ENCODE assay signal across 1 cellular context in the genomic region with DNA sequence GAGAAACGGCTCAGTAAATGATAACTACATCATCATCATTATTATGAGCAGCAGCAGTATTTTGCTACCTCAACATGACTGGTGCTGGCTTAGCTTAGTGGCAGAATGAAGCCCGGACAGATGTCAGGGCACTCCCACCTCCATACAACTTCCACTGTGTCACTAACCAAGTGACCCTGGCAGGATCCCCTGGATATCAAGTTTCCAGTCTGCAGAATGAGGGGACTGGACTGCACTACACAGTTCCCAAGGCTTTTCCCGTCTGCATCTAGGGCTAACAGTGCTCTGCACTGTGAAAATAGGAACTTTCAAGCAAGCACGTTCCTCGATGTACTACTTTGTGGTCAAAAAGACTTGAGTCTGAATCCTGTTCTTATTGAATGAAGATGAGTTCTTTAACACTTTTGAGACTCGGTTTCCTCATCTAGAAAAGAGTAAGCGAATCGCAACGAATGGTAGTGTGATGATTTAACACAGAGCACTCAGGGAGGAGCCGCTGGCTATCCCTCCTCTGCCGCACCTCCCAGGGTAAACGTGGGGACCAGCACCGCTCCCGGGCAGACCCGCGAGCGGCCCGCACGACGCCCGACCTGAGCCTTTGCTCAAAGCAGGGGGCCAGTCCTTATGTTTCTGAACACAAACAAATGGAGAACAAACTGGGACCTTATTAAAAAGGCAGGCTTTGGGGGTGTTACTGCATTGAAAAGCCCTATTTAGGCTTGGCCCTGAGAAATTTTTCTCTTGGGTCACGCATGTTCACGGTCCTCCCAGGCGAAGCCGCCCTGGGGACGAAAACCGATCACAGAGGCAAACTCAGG.
TF ChIP-seq lines count a peak whose summit lies in the region.

No MANE protein-coding gene starts in this region.

TF ChIP-seq in K562, 482 proteins besides CTCF, POLR2A, EP300 and RAD21 (continued from another document and continues in another):
- TF ChIP-seq ARID3A (IDR thresholded peaks at IDR 0.05; ENCODE audit: borderline replicate concordance, low read depth, low read length) = no peak
- no peak for TF ChIP-seq ZNF232 (CRISPR knock-in tag; IDR thresholded peaks at IDR 0.05)
- no peak for TF ChIP-seq ZBTB7A (IDR thresholded peaks at IDR 0.05; ENCODE audit: borderline replicate concordance, control insufficient read depth, low read depth, low read length)
- TF ChIP-seq SIN3A (IDR thresholded peaks at IDR 0.05; ENCODE audit: borderline replicate concordance in 2 of 2, control insufficient read depth in 1 of 2, low read depth in 2 of 2, low read length in 2 of 2) = no peak
- TF ChIP-seq, protein P1, sequence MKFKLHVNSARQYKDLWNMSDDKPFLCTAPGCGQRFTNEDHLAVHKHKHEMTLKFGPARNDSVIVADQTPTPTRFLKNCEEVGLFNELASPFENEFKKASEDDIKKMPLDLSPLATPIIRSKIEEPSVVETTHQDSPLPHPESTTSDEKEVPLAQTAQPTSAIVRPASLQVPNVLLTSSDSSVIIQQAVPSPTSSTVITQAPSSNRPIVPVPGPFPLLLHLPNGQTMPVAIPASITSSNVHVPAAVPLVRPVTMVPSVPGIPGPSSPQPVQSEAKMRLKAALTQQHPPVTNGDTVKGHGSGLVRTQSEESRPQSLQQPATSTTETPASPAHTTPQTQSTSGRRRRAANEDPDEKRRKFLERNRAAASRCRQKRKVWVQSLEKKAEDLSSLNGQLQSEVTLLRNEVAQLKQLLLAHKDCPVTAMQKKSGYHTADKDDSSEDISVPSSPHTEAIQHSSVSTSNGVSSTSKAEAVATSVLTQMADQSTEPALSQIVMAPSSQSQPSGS (CRISPR knock-in tag; IDR thresholded peaks at IDR 0.05) = no peak
- no peak for TF ChIP-seq ERF (CRISPR knock-in tag; IDR thresholded peaks at IDR 0.05)
- no peak for TF ChIP-seq ATF1 (CRISPR knock-in tag; IDR thresholded peaks at IDR 0.05)
- no peak for TF ChIP-seq ATF1 (tag; IDR thresholded peaks at IDR 0.05)
- peak; percentile 98 for TF ChIP-seq CBX2 (IDR thresholded peaks at IDR 0.05; ENCODE audit: insufficient read depth, low read length, poor library complexity, severe bottlenecking)
- TF ChIP-seq ZBTB34 (CRISPR knock-in tag; IDR thresholded peaks at IDR 0.05) = no peak
- 0 out of 2 replicates have a peak, but pooled peaks have one; percentile 8 for TF ChIP-seq ETV1 (tag; conservative IDR thresholded peaks at IDR 0.05; ENCODE audit: low read depth)
- TF ChIP-seq NR1H2 (CRISPR knock-in tag; IDR thresholded peaks at IDR 0.05) = no peak
- TF ChIP-seq, protein P2, sequence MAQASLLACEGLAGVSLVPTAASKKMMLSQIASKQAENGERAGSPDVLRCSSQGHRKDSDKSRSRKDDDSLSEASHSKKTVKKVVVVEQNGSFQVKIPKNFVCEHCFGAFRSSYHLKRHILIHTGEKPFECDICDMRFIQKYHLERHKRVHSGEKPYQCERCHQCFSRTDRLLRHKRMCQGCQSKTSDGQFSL (CRISPR knock-in tag; IDR thresholded peaks at IDR 0.05) = no peak
- TF ChIP-seq, protein P2 (tag; IDR thresholded peaks at IDR 0.05) = peak in 1 of 2 experiments; percentile 63; a peak in 1 of 4 replicates
- no peak for TF ChIP-seq ARNT (IDR thresholded peaks at IDR 0.05)
- no peak for TF ChIP-seq ZBTB8A (IDR thresholded peaks at IDR 0.05; ENCODE audit: partially characterized antibody)
- TF ChIP-seq ELK1 (CRISPR knock-in tag; IDR thresholded peaks at IDR 0.05) = no peak
- TF ChIP-seq ZC3H11A (IDR thresholded peaks at IDR 0.05; ENCODE audit: low read depth, low read length) = no peak
- TF ChIP-seq ZNF507 (tag; conservative IDR thresholded peaks at IDR 0.05) = no peak
- TF ChIP-seq SP1 (CRISPR knock-in tag; IDR thresholded peaks at IDR 0.05) = peak; percentile 55; the same call in 1 of the 2 replicates
- TF ChIP-seq NR3C1 (CRISPR knock-in tag; IDR thresholded peaks at IDR 0.05) = no peak
- TF ChIP-seq SREBF2 (CRISPR knock-in tag; IDR thresholded peaks at IDR 0.05) = no peak
- no peak for TF ChIP-seq RBM14 (IDR thresholded peaks at IDR 0.05; ENCODE audit: borderline replicate concordance, insufficient read depth, low read depth, low read length)
- no peak; the same call in 1 of the 2 replicates for TF ChIP-seq HIVEP1 (CRISPR knock-in tag; IDR thresholded peaks at IDR 0.05)
- TF ChIP-seq BCL6 (CRISPR knock-in tag; IDR thresholded peaks at IDR 0.05) = no peak
- TF ChIP-seq, protein P3, sequence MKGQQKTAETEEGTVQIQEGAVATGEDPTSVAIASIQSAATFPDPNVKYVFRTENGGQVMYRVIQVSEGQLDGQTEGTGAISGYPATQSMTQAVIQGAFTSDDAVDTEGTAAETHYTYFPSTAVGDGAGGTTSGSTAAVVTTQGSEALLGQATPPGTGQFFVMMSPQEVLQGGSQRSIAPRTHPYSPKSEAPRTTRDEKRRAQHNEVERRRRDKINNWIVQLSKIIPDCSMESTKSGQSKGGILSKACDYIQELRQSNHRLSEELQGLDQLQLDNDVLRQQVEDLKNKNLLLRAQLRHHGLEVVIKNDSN (CRISPR knock-in tag; IDR thresholded peaks at IDR 0.05) = no peak
- no peak for TF ChIP-seq RBM39 (optimal IDR thresholded peaks at IDR 0.05; ENCODE audit: low read depth, low read length)
- TF ChIP-seq SOX6 (IDR thresholded peaks at IDR 0.05) = no peak
- TF ChIP-seq, protein P4, sequence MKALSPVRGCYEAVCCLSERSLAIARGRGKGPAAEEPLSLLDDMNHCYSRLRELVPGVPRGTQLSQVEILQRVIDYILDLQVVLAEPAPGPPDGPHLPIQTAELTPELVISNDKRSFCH (CRISPR knock-in tag; IDR thresholded peaks at IDR 0.05) = no peak; the same call in 1 of the 2 replicates
- TF ChIP-seq, protein P4 (tag; IDR thresholded peaks at IDR 0.05) = no peak
- no peak for TF ChIP-seq PTRF (tag; IDR thresholded peaks at IDR 0.05)
- TF ChIP-seq, protein P5, sequence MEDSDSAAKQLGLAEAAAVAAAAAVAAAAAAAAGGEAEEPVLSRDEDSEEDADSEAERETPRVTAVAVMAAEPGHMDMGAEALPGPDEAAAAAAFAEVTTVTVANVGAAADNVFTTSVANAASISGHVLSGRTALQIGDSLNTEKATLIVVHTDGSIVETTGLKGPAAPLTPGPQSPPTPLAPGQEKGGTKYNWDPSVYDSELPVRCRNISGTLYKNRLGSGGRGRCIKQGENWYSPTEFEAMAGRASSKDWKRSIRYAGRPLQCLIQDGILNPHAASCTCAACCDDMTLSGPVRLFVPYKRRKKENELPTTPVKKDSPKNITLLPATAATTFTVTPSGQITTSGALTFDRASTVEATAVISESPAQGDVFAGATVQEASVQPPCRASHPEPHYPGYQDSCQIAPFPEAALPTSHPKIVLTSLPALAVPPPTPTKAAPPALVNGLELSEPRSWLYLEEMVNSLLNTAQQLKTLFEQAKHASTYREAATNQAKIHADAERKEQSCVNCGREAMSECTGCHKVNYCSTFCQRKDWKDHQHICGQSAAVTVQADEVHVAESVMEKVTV (CRISPR knock-in tag; IDR thresholded peaks at IDR 0.05) = no peak
- TF ChIP-seq USF2 (CRISPR knock-in tag; IDR thresholded peaks at IDR 0.05) = no peak
- TF ChIP-seq, protein P6, sequence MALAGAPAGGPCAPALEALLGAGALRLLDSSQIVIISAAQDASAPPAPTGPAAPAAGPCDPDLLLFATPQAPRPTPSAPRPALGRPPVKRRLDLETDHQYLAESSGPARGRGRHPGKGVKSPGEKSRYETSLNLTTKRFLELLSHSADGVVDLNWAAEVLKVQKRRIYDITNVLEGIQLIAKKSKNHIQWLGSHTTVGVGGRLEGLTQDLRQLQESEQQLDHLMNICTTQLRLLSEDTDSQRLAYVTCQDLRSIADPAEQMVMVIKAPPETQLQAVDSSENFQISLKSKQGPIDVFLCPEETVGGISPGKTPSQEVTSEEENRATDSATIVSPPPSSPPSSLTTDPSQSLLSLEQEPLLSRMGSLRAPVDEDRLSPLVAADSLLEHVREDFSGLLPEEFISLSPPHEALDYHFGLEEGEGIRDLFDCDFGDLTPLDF (CRISPR knock-in tag; IDR thresholded peaks at IDR 0.05) = no peak
- no peak for TF ChIP-seq PREB (CRISPR knock-in tag; IDR thresholded peaks at IDR 0.05)
- TF ChIP-seq GTF2E2 (tag; IDR thresholded peaks at IDR 0.05) = no peak
- TF ChIP-seq PHTF2 (CRISPR knock-in tag; IDR thresholded peaks at IDR 0.05) = no peak
- TF ChIP-seq TCFL5 (CRISPR knock-in tag; conservative IDR thresholded peaks at IDR 0.05) = no peak
- TF ChIP-seq, protein P7, sequence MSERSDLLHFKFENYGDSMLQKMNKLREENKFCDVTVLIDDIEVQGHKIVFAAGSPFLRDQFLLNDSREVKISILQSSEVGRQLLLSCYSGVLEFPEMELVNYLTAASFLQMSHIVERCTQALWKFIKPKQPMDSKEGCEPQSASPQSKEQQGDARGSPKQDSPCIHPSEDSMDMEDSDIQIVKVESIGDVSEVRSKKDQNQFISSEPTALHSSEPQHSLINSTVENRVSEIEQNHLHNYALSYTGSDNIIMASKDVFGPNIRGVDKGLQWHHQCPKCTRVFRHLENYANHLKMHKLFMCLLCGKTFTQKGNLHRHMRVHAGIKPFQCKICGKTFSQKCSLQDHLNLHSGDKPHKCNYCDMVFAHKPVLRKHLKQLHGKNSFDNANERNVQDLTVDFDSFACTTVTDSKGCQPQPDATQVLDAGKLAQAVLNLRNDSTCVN (CRISPR knock-in tag; IDR thresholded peaks at IDR 0.05) = no peak
- TF ChIP-seq ZNF431 (CRISPR knock-in tag; IDR thresholded peaks at IDR 0.05) = no peak
- 0 out of 4 replicates have a peak, but pooled peaks of 1 of the 2 experiments have one; percentile 38 for TF ChIP-seq MLLT1 (IDR thresholded peaks at IDR 0.05)
- TF ChIP-seq NCOA1 (IDR thresholded peaks at IDR 0.05; ENCODE audit: low read depth) = no peak
- TF ChIP-seq ZC3H4 (CRISPR knock-in tag; IDR thresholded peaks at IDR 0.05; ENCODE audit: borderline replicate concordance) = no peak
- no peak for TF ChIP-seq GATAD2A (IDR thresholded peaks at IDR 0.05)
- no peak for TF ChIP-seq THAP7 (CRISPR knock-in tag; IDR thresholded peaks at IDR 0.05)
